ENCODE assay signal across 8 cellular contexts in the genomic region with DNA sequence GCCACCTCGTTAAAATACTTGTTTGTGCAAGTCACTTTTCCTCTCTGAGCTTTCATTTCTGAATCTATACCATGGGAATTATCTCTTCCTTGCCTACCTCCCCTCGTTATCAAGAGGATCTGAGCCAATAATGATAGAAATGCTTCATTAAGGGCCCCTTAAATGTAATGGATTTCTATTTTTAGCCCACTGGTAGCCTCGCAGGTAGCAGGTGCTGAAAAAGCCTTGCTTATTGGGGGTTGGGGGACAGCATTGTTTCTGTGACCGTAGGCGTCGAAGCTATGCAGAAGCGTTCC. TPM values are rescaled to one million over a fixed set of nuclear protein-coding genes. Genes with fewer than 3 reads are reported as not detected.
DNase-seq lines count a peak whose midpoint lies in the region; ATAC-seq and TF ChIP-seq lines count a peak whose summit lies in the region.

No MANE protein-coding gene starts in this region.

- H3F3A ChIP-seq in DOHH2 (ENCODE audit: control insufficient read depth, insufficient read depth): 0 out of 2 replicates have a peak, but pooled peaks cover 3% of the 10 kb centered on the region

- H2AFZ ChIP-seq in parathyroid adenoma: peak overlapping the region; percentile 76

- DNase-seq in NT2/D1 (ENCODE audit: low read depth, low spot score) (no peak), epithelial cell of proximal tubule (ENCODE audit: low read depth) (no peak), SW480 (ENCODE audit: low spot score) (no peak)

- H3K79me2 ChIP-seq in DOHH2 (ENCODE audit: control insufficient read depth, low read length) (peaks cover 44% of the 10 kb centered on the region), parathyroid adenoma (peaks cover 12% of the 10 kb centered on the region)

- H3K27ac ChIP-seq in DOHH2 (ENCODE audit: low read depth, low read length): peak overlapping the region; percentile 74
- no peak overlapping the region for H3K27ac ChIP-seq in parathyroid adenoma

- H3K9ac ChIP-seq in NT2/D1 (ENCODE audit: insufficient read length, low read depth) (peak overlapping the region; percentile 21), parathyroid adenoma (no peak overlapping the region)

- H3K4me1 ChIP-seq in DOHH2 (ENCODE audit: control insufficient read depth, low read length): peaks cover 33% of the 10 kb centered on the region
- peaks cover 2% of the 10 kb centered on the region for H3K4me1 ChIP-seq in NT2/D1 (ENCODE audit: insufficient read depth, insufficient read length)
- H3K4me1 ChIP-seq in parathyroid adenoma: no peaks in the 10 kb centered on the region

- H3K27me3 ChIP-seq in DOHH2 (ENCODE audit: control insufficient read depth, low read length): no peaks in the 10 kb centered on the region
- H3K27me3 ChIP-seq in NT2/D1 (ENCODE audit: insufficient read depth, insufficient read length): no peaks in the 10 kb centered on the region
- no peaks in the 10 kb centered on the region for H3K27me3 ChIP-seq in parathyroid adenoma (ENCODE audit: control insufficient read depth, insufficient read depth, low read length)

- H3K9me2 ChIP-seq in DOHH2 (replicated peaks; ENCODE audit: control insufficient read depth, low read length): no peaks in the 10 kb centered on the region

- ATAC-seq in HG02885 (IDR thresholded peaks at IDR 0.05; ENCODE audit: poor library complexity, unreplicated experiment) (no peak), HG03442 (IDR thresholded peaks at IDR 0.05; ENCODE audit: unreplicated experiment) (no peak), GM21786 (IDR thresholded peaks at IDR 0.05; ENCODE audit: unreplicated experiment) (no peak)

- TF ChIP-seq CTCF in DOHH2 (IDR thresholded peaks at IDR 0.05; ENCODE audit: low read depth, low read length, poor library complexity, severe bottlenecking): no peak
- no peak for TF ChIP-seq CTCF in epithelial cell of proximal tubule (conservative IDR thresholded peaks at IDR 0.05; ENCODE audit: low read depth, low read length)
- no peak for TF ChIP-seq CTCF in parathyroid adenoma (IDR thresholded peaks at IDR 0.05)

- H3K4me3 ChIP-seq in DOHH2 (ENCODE audit: low read length): peak overlapping the region; percentile 93
- H3K4me3 ChIP-seq in NT2/D1 (ENCODE audit: insufficient read length, low read depth): peak overlapping the region; percentile 44
- peak overlapping the region; percentile 80 for H3K4me3 ChIP-seq in epithelial cell of proximal tubule (ENCODE audit: low read depth, low read length)
- H3K4me3 ChIP-seq in parathyroid adenoma (ENCODE audit: low read depth, low read length): peak overlapping the region; percentile 30

- H3K4me2 ChIP-seq in DOHH2 (ENCODE audit: low read length) (peak overlapping the region; percentile 84), parathyroid adenoma (ENCODE audit: low read length) (peak overlapping the region; percentile 77)

- H3K9me3 ChIP-seq in DOHH2 (ENCODE audit: control insufficient read depth, insufficient read depth, low read length): no peaks in the 10 kb centered on the region
- no peaks in the 10 kb centered on the region for H3K9me3 ChIP-seq in NT2/D1 (ENCODE audit: insufficient read depth, low read length)
- no peaks in the 10 kb centered on the region for H3K9me3 ChIP-seq in parathyroid adenoma (ENCODE audit: control insufficient read depth, low read length)

- peaks cover 24% of the 10 kb centered on the region for H4K20me1 ChIP-seq in DOHH2 (ENCODE audit: control insufficient read depth, insufficient read depth, low read depth, low read length)

- peaks cover 25% of the 10 kb centered on the region for H3K36me3 ChIP-seq in DOHH2 (ENCODE audit: control insufficient read depth, low read length)
- H3K36me3 ChIP-seq in NT2/D1 (ENCODE audit: insufficient read depth, insufficient read length, low read length): no peaks in the 10 kb centered on the region
- H3K36me3 ChIP-seq in parathyroid adenoma (ENCODE audit: control insufficient read depth, insufficient read depth, low read length): no peaks in the 10 kb centered on the region

RNA-seq across cellular contexts. Expression of gene PIAS1, which starts 0.5 kb away (rescaled TPM):
- 10.4 and 12.0 TPM in 2 replicates for total RNA-seq in epithelial cell of proximal tubule

Comparison
In these comparisons a context has a peak if more than half of its experiments do, and no peak if none do; other contexts are left out.
1. H3K4me3 ChIP-seq: peak in every context shown above with its lines; median percentile 93 in DOHH2; 80 in epithelial cell of proximal tubule; 44 in NT2/D1; 30 in parathyroid adenoma.